Comparison of ENCODE assay signal across 8 cellular contexts in genomic region chr1:63274371-63274770, GRCh38. TPM values are rescaled to one million over a fixed set of nuclear protein-coding genes. Genes with fewer than 3 reads are reported as not detected.
"Had no signal": no experiment of that assay in that cellular context is flagged by ENCODE, and none has a peak within 500 bp of the region (broad histone marks: within the 10 kb centered on the region; RNA-seq: fewer than 3 reads in every experiment).

No MANE protein-coding gene starts in this region.

- H3K4me1 Mint-ChIP-seq: IgD-negative memory B cell had no signal

- ATAC-seq: GM23338 had no signal

- H3K27ac Mint-ChIP-seq: GM23338, H9, IgD-negative memory B cell had no signal

- H3K4me3 ChIP-seq: GM23338 had no signal

- DNase-seq: H9, HCEC 1CT, Kasumi-1, KG1 had no signal

- H2AFZ ChIP-seq: GM23338 had no signal

- FAIRE-seq: H1, H54 had no signal

- H3K4me3 Mint-ChIP-seq: GM23338, H9, IgD-negative memory B cell had no signal

- H3K4me2 ChIP-seq: GM23338 had no signal

- H3K9me3 Mint-ChIP-seq: GM23338, H9, IgD-negative memory B cell had no signal

RNA-seq across cellular contexts. Expression of gene FOXD3, which starts 48.0 kb away (rescaled TPM):
- polyA plus RNA-seq: IgD-negative memory B cell had no signal
